In the genomic region with DNA sequence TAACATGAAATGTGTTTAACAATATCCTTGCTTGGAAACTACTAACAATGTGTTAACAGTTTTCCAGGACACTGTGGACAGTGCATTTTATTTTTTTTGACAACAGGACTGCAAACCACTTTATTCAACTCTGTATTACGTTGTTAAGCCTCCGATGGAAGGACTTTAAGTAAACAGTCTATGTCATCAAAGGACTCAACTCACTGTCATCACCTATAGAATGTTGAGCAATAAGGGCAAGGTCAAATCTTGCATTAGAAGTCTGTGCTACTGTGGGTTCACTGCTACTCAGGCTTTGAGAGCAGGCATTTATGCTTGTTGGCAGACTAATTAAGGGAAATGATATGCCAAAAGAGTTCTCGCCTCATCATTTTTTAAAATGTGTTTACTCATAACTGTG, we compare ENCODE assay signal across 1 cellular context.
TF ChIP-seq lines count a peak whose summit lies in the region.

No MANE protein-coding gene starts in this region.

TF ChIP-seq in HepG2, 621 proteins besides CTCF, POLR2A, EP300 and RAD21 (continued from another document and continues in another):
- TF ChIP-seq, protein P1, sequence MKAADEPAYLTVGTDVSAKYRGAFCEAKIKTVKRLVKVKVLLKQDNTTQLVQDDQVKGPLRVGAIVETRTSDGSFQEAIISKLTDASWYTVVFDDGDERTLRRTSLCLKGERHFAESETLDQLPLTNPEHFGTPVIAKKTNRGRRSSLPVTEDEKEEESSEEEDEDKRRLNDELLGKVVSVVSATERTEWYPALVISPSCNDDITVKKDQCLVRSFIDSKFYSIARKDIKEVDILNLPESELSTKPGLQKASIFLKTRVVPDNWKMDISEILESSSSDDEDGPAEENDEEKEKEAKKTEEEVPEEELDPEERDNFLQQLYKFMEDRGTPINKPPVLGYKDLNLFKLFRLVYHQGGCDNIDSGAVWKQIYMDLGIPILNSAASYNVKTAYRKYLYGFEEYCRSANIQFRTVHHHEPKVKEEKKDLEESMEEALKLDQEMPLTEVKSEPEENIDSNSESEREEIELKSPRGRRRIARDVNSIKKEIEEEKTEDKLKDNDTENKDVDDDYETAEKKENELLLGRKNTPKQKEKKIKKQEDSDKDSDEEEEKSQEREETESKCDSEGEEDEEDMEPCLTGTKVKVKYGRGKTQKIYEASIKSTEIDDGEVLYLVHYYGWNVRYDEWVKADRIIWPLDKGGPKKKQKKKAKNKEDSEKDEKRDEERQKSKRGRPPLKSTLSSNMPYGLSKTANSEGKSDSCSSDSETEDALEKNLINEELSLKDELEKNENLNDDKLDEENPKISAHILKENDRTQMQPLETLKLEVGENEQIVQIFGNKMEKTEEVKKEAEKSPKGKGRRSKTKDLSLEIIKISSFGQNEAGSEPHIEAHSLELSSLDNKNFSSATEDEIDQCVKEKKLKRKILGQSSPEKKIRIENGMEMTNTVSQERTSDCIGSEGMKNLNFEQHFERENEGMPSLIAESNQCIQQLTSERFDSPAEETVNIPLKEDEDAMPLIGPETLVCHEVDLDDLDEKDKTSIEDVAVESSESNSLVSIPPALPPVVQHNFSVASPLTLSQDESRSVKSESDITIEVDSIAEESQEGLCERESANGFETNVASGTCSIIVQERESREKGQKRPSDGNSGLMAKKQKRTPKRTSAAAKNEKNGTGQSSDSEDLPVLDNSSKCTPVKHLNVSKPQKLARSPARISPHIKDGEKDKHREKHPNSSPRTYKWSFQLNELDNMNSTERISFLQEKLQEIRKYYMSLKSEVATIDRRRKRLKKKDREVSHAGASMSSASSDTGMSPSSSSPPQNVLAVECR (CRISPR knock-in tag; IDR thresholded peaks at IDR 0.05; ENCODE audit: borderline replicate concordance), result no peak
- TF ChIP-seq CBX1 (IDR thresholded peaks at IDR 0.05; ENCODE audit: low read depth) (no peak), ZNF33B (CRISPR knock-in tag; IDR thresholded peaks at IDR 0.05) (no peak), CEBPG (CRISPR knock-in tag; IDR thresholded peaks at IDR 0.05) (peak; percentile 91), ZSCAN20 (CRISPR knock-in tag; IDR thresholded peaks at IDR 0.05; ENCODE audit: borderline replicate concordance) (no peak), MLLT10 (CRISPR knock-in tag; IDR thresholded peaks at IDR 0.05) (no peak), ELF1 (CRISPR knock-in tag; IDR thresholded peaks at IDR 0.05) (no peak), HNF4G (IDR thresholded peaks at IDR 0.05; ENCODE audit: borderline replicate concordance, low read depth, low read length) (no peak), HNF4G (CRISPR knock-in tag; IDR thresholded peaks at IDR 0.05; ENCODE audit: borderline replicate concordance, low read depth) (no peak), HMG20B (CRISPR knock-in tag; conservative IDR thresholded peaks at IDR 0.05) (no peak), ZNF629 (CRISPR knock-in tag; conservative IDR thresholded peaks at IDR 0.05) (no peak), ZBTB1 (CRISPR knock-in tag; IDR thresholded peaks at IDR 0.05; ENCODE audit: borderline replicate concordance) (no peak), SOX6 (IDR thresholded peaks at IDR 0.05) (no peak), SOX6 (CRISPR knock-in tag; IDR thresholded peaks at IDR 0.05) (peak; percentile 57; the same call in 1 of the 2 replicates), ZFAT (CRISPR knock-in tag; conservative IDR thresholded peaks at IDR 0.05) (no peak), PRPF4 (IDR thresholded peaks at IDR 0.05; ENCODE audit: low read depth, low read length, poor library complexity, severe bottlenecking) (no peak), ZNF605 (CRISPR knock-in tag; IDR thresholded peaks at IDR 0.05) (no peak), MTF2 (CRISPR knock-in tag; IDR thresholded peaks at IDR 0.05; ENCODE audit: borderline replicate concordance) (no peak), PLRG1 (conservative IDR thresholded peaks at IDR 0.05) (no peak)
- TF ChIP-seq, protein P2, sequence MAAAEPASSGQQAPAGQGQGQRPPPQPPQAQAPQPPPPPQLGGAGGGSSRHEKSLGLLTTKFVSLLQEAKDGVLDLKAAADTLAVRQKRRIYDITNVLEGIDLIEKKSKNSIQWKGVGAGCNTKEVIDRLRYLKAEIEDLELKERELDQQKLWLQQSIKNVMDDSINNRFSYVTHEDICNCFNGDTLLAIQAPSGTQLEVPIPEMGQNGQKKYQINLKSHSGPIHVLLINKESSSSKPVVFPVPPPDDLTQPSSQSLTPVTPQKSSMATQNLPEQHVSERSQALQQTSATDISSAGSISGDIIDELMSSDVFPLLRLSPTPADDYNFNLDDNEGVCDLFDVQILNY (CRISPR knock-in tag; conservative IDR thresholded peaks at IDR 0.05), result no peak
- TF ChIP-seq, protein P3, sequence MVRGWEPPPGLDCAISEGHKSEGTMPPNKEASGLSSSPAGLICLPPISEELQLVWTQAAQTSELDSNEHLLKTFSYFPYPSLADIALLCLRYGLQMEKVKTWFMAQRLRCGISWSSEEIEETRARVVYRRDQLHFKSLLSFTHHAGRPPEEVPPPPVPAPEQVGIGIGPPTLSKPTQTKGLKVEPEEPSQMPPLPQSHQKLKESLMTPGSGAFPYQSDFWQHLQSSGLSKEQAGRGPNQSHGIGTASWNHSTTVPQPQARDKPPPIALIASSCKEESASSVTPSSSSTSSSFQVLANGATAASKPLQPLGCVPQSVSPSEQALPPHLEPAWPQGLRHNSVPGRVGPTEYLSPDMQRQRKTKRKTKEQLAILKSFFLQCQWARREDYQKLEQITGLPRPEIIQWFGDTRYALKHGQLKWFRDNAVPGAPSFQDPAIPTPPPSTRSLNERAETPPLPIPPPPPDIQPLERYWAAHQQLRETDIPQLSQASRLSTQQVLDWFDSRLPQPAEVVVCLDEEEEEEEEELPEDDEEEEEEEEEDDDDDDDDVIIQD (CRISPR knock-in tag; IDR thresholded peaks at IDR 0.05; ENCODE audit: low read depth), result peak; percentile 81; the same call in 1 of the 2 replicates
- TF ChIP-seq, protein P4, sequence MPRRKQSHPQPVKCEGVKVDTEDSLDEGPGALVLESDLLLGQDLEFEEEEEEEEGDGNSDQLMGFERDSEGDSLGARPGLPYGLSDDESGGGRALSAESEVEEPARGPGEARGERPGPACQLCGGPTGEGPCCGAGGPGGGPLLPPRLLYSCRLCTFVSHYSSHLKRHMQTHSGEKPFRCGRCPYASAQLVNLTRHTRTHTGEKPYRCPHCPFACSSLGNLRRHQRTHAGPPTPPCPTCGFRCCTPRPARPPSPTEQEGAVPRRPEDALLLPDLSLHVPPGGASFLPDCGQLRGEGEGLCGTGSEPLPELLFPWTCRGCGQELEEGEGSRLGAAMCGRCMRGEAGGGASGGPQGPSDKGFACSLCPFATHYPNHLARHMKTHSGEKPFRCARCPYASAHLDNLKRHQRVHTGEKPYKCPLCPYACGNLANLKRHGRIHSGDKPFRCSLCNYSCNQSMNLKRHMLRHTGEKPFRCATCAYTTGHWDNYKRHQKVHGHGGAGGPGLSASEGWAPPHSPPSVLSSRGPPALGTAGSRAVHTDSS (CRISPR knock-in tag; conservative IDR thresholded peaks at IDR 0.05), result no peak
- TF ChIP-seq, protein P5, sequence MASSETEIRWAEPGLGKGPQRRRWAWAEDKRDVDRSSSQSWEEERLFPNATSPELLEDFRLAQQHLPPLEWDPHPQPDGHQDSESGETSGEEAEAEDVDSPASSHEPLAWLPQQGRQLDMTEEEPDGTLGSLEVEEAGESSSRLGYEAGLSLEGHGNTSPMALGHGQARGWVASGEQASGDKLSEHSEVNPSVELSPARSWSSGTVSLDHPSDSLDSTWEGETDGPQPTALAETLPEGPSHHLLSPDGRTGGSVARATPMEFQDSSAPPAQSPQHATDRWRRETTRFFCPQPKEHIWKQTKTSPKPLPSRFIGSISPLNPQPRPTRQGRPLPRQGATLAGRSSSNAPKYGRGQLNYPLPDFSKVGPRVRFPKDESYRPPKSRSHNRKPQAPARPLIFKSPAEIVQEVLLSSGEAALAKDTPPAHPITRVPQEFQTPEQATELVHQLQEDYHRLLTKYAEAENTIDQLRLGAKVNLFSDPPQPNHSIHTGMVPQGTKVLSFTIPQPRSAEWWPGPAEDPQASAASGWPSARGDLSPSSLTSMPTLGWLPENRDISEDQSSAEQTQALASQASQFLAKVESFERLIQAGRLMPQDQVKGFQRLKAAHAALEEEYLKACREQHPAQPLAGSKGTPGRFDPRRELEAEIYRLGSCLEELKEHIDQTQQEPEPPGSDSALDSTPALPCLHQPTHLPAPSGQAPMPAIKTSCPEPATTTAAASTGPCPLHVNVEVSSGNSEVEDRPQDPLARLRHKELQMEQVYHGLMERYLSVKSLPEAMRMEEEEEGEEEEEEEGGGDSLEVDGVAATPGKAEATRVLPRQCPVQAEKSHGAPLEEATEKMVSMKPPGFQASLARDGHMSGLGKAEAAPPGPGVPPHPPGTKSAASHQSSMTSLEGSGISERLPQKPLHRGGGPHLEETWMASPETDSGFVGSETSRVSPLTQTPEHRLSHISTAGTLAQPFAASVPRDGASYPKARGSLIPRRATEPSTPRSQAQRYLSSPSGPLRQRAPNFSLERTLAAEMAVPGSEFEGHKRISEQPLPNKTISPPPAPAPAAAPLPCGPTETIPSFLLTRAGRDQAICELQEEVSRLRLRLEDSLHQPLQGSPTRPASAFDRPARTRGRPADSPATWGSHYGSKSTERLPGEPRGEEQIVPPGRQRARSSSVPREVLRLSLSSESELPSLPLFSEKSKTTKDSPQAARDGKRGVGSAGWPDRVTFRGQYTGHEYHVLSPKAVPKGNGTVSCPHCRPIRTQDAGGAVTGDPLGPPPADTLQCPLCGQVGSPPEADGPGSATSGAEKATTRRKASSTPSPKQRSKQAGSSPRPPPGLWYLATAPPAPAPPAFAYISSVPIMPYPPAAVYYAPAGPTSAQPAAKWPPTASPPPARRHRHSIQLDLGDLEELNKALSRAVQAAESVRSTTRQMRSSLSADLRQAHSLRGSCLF (CRISPR knock-in tag; IDR thresholded peaks at IDR 0.05; ENCODE audit: borderline replicate concordance), result no peak
- TF ChIP-seq, protein P6, sequence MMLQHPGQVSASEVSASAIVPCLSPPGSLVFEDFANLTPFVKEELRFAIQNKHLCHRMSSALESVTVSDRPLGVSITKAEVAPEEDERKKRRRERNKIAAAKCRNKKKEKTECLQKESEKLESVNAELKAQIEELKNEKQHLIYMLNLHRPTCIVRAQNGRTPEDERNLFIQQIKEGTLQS (CRISPR knock-in tag; IDR thresholded peaks at IDR 0.05), result 0 out of 2 replicates have a peak, but pooled peaks have one; percentile 33
- TF ChIP-seq, protein P7, sequence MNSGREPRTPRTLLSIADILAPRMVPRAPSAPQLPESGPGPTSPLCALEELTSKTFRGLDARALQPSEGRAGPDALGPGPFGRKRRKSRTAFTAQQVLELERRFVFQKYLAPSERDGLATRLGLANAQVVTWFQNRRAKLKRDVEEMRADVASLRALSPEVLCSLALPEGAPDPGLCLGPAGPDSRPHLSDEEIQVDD (CRISPR knock-in tag; IDR thresholded peaks at IDR 0.05; ENCODE audit: borderline replicate concordance), result no peak
- TF ChIP-seq, protein P8, sequence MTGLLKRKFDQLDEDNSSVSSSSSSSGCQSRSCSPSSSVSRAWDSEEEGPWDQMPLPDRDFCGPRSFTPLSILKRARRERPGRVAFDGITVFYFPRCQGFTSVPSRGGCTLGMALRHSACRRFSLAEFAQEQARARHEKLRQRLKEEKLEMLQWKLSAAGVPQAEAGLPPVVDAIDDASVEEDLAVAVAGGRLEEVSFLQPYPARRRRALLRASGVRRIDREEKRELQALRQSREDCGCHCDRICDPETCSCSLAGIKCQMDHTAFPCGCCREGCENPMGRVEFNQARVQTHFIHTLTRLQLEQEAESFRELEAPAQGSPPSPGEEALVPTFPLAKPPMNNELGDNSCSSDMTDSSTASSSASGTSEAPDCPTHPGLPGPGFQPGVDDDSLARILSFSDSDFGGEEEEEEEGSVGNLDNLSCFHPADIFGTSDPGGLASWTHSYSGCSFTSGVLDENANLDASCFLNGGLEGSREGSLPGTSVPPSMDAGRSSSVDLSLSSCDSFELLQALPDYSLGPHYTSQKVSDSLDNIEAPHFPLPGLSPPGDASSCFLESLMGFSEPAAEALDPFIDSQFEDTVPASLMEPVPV (CRISPR knock-in tag; IDR thresholded peaks at IDR 0.05), result no peak
- TF ChIP-seq, protein P9, sequence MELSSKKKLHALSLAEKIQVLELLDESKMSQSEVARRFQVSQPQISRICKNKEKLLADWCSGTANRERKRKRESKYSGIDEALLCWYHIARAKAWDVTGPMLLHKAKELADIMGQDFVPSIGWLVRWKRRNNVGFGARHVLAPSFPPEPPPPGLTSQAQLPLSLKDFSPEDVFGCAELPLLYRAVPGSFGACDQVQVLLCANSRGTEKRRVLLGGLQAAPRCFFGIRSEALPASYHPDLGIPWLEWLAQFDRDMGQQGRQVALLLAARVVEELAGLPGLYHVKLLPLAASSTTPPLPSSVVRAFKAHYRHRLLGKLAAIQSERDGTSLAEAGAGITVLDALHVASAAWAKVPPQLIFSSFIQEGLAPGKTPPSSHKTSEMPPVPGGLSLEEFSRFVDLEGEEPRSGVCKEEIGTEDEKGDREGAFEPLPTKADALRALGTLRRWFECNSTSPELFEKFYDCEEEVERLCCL (CRISPR knock-in tag; IDR thresholded peaks at IDR 0.05; ENCODE audit: borderline replicate concordance), result no peak
- TF ChIP-seq, protein P10, sequence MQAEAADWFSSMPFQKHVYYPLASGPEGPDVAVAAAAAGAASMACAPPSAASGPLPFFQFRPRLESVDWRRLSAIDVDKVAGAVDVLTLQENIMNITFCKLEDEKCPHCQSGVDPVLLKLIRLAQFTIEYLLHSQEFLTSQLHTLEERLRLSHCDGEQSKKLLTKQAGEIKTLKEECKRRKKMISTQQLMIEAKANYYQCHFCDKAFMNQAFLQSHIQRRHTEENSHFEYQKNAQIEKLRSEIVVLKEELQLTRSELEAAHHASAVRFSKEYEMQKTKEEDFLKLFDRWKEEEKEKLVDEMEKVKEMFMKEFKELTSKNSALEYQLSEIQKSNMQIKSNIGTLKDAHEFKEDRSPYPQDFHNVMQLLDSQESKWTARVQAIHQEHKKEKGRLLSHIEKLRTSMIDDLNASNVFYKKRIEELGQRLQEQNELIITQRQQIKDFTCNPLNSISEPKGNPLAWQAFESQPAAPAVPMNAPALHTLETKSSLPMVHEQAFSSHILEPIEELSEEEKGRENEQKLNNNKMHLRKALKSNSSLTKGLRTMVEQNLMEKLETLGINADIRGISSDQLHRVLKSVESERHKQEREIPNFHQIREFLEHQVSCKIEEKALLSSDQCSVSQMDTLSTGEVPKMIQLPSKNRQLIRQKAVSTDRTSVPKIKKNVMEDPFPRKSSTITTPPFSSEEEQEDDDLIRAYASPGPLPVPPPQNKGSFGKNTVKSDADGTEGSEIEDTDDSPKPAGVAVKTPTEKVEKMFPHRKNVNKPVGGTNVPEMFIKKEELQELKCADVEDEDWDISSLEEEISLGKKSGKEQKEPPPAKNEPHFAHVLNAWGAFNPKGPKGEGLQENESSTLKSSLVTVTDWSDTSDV (CRISPR knock-in tag; IDR thresholded peaks at IDR 0.05), result no peak
